In the genomic region with DNA sequence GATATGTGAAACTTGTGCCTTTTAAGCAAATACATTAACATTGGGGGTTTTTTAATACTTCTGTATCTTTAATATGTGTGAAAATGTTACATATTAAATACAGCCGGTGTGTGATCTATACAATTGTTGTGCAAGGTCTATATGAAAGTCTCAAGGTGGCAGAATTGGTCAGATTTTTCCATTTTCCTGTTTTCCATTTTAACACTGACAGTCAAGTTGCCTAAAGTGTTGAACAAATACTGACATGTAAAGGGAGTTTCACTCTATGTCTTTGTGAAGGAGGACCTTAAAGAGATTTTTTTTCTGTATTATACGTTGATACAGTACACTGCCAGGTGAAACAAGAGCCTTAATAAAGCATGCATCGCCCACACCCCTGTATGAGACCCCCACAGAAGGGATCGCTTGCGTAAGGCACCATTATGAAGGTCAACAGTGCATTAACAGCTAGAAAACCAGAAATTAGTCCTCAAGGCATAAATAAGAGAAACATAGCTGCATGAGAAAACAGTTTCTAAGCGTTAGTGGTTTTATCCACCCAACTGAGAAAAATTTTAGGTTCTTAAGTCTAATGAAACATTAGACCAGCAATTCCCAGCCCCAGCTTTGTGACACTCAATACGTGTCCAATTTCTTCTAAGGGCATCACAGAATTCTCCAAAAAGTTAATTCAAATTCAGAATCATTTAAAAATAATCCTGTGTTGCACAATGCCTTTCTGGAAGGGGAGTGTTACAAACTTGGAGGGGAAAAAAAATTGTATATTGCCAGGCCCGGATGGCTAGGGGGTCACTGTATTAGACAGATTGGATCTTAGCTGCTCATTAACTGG, we compare ENCODE assay signal across 7 cellular contexts. TPM values are rescaled to one million over a fixed set of nuclear protein-coding genes. Genes with fewer than 3 reads are reported as not detected.
DNase-seq lines count a peak whose midpoint lies in the region; ATAC-seq and TF ChIP-seq lines count a peak whose summit lies in the region.

No MANE protein-coding gene starts in this region.

- H3K27me3 ChIP-seq in hepatocyte (no peaks in the 10 kb centered on the region), mesendoderm (ENCODE audit: insufficient read depth, low read length, poor library complexity) (no peaks in the 10 kb centered on the region)

- H4K20me1 ChIP-seq in hepatocyte (ENCODE audit: insufficient read depth, poor library complexity, severe bottlenecking) = peaks cover 53% of the 10 kb centered on the region

- no peak overlapping the region for H4K8ac ChIP-seq in mesendoderm (ENCODE audit: low read depth, low read length)

- H3K56ac ChIP-seq in mesendoderm (ENCODE audit: low read length) = no peak overlapping the region

- H3K79me2 ChIP-seq in hepatocyte (peaks cover 53% of the 10 kb centered on the region), mesendoderm (ENCODE audit: control insufficient read depth, insufficient read depth, low read length) (peaks cover 50% of the 10 kb centered on the region)

- H2BK15ac ChIP-seq in mesendoderm (replicated peaks; ENCODE audit: low read depth) = no peak overlapping the region

- DNase-seq in M059J (ENCODE audit: low read depth) = peak; percentile 27
- no peak for DNase-seq in hepatocyte (ENCODE audit: low spot score)
- DNase-seq in stimulated activated CD8-positive, alpha-beta memory T cell treated with anti-CD3 and anti-CD28 coated beads, Interleukin-4, amount 100 ng/mL, for 48 hours = peak; percentile 24
- DNase-seq in mesendoderm = no peak
- DNase-seq in cerebellum (ENCODE audit: low spot score) = no peak

- H4K5ac ChIP-seq in mesendoderm (ENCODE audit: low read length) = no peak overlapping the region

- no peaks in the 10 kb centered on the region for H3K9me3 ChIP-seq in hepatocyte (ENCODE audit: low read depth)

- H3K4ac ChIP-seq in mesendoderm (ENCODE audit: low read depth, low read length) = no peak overlapping the region

- no peak overlapping the region for H3K18ac ChIP-seq in mesendoderm (ENCODE audit: low read length)

- no peak overlapping the region for H2AK5ac ChIP-seq in mesendoderm (ENCODE audit: low read length)

- no peak overlapping the region for H2BK120ac ChIP-seq in mesendoderm (ENCODE audit: low read depth, low read length)

- no peaks in the 10 kb centered on the region for H3K9me2 ChIP-seq in hepatocyte (replicated peaks; ENCODE audit: insufficient read depth)

- H3K9ac ChIP-seq in mesendoderm (ENCODE audit: low read length) = no peak overlapping the region

- peaks cover 15% of the 10 kb centered on the region for H3K36me3 ChIP-seq in hepatocyte (replicated peaks; ENCODE audit: insufficient read depth, low read depth)
- H3K36me3 ChIP-seq in mesendoderm (ENCODE audit: control insufficient read depth, insufficient read depth, low read length) = peaks cover 37% of the 10 kb centered on the region

- H2AFZ ChIP-seq in hepatocyte = no peak overlapping the region

- no peak for TF ChIP-seq CTCF in hepatocyte (IDR thresholded peaks at IDR 0.05; ENCODE audit: poor library complexity)

- H3K23ac ChIP-seq in mesendoderm (ENCODE audit: low read length) = no peak overlapping the region

- H3K4me1 ChIP-seq in hepatocyte (ENCODE audit: insufficient read depth) (peaks cover 37% of the 10 kb centered on the region), mesendoderm (ENCODE audit: control insufficient read depth, low read depth, low read length) (peaks cover 13% of the 10 kb centered on the region)

- ATAC-seq in HG03139 (IDR thresholded peaks at IDR 0.05; ENCODE audit: unreplicated experiment) = no peak

- no peak overlapping the region for H2BK5ac ChIP-seq in mesendoderm (ENCODE audit: low read length)

- 59 to 81% (median 64%) methylated on average over 8 of the region's 8 CpGs for WGBS in adipose tissue, 3 donors
- WGBS in hepatocyte (ENCODE audit: low lambda C conversion rate, missing lambda C conversion rate) = 91% methylated on average over 8 of the region's 8 CpGs
- no CpG with 5 or more reads among the region's 8 CpGs for WGBS in mesendoderm (ENCODE audit: extremely low coverage, insufficient coverage, low lambda C conversion rate)

- peaks cover 26% of the 10 kb centered on the region for H3K79me1 ChIP-seq in mesendoderm (ENCODE audit: low read length)

- H3K4me2 ChIP-seq in hepatocyte (peak overlapping the region; percentile 78), mesendoderm (ENCODE audit: low read length) (no peak overlapping the region)

- H3K4me3 ChIP-seq in hepatocyte = no peak overlapping the region
- no peak overlapping the region for H3K4me3 ChIP-seq in mesendoderm (ENCODE audit: low read length)

- H3K27ac ChIP-seq in adipose tissue (ENCODE audit: low read depth, low read length) = peak overlapping the region; percentile 68
- peak overlapping the region; percentile 77 for H3K27ac ChIP-seq in hepatocyte
- H3K27ac ChIP-seq in mesendoderm (ENCODE audit: low read depth, low read length) = no peak overlapping the region

RNA-seq across cellular contexts. Expression of a gene that starts 6.9 kb away (rescaled TPM):
- 4.8 and 9.9 TPM in 2 replicates for total RNA-seq in M059J (2014; rRNA removed; shearing (Covaris generic))
- polyA plus RNA-seq in adipose tissue (100 to 1,000 TPM in 1 of 3 donors, 10 to 100 TPM in 2; 66.9 to 325 (median 73.8) TPM), hepatocyte (602 and 816 TPM in 2 replicates)
- total RNA-seq in hepatocyte (157 and 187 TPM in 2 replicates), cerebellum (35.0 TPM)
- polyA plus RNA-seq in mesendoderm (2013, experiment 1 of 2) = 36.1 TPM
- polyA plus RNA-seq in mesendoderm (2013, experiment 2 of 2) = 35.3 TPM

Comparison
In these comparisons a context has a peak if more than half of its experiments do, and no peak if none do; other contexts are left out.
1. DNase-seq: peak in M059J (single experiment) and stimulated activated CD8-positive, alpha-beta memory T cell treated with anti-CD3 and anti-CD28 coated beads, Interleukin-4, amount 100 ng/mL, for 48 hours (single experiment); none in hepatocyte (single experiment), mesendoderm (single experiment) and cerebellum (single experiment).